ENCODE assay signal across 20 cellular contexts in genomic region chr14:22644305-22644635, GRCh38. TPM values are rescaled to one million over a fixed set of nuclear protein-coding genes. Genes with fewer than 3 reads are reported as not detected.
DNase-seq lines count a peak whose midpoint lies in the region; ATAC-seq and TF ChIP-seq lines count a peak whose summit lies in the region.
"Had no signal": no experiment of that assay in that cellular context is flagged by ENCODE, and none has a peak within 500 bp of the region (broad histone marks: within the 10 kb centered on the region; RNA-seq: fewer than 3 reads in every experiment).

OR6J1 (minus strand) TSS chr14:22644352; CDS start chr14:22634811, 9,541 bp downstream.

- peaks cover 11% of the 10 kb centered on the region for H3K27me3 Mint-ChIP-seq in T-helper 17 cell

- peak within 1 kb of the TSS; percentile 41 for H3K4me3 Mint-ChIP-seq in T-helper 17 cell
- H3K4me3 Mint-ChIP-seq: CD8-positive, alpha-beta T cell had no signal

- WGBS in IMR-90 (ENCODE audit: extremely low coverage in 2 of 2, insufficient read length in 1 of 2), 2 experiments, result no CpG with 5 or more reads among the region's 1 CpG
- 74 to 86% (median 78%) methylated on average over 1 of the region's 1 CpG for WGBS in psoas muscle, 3 donors

- no peaks in the 10 kb centered on the region for H4K20me1 ChIP-seq in IMR-90 (ENCODE audit: insufficient read depth, low read length)

- H3K23ac ChIP-seq in IMR-90 (ENCODE audit: low read depth, low read length), result no peak within 1 kb of the TSS

- H3K36me3 ChIP-seq in IMR-90 (ENCODE audit: control insufficient read depth, insufficient read depth, low read length) (no peaks in the 10 kb centered on the region), psoas muscle (ENCODE audit: insufficient read depth in 1 of 2, low read depth in 1 of 2) (no peaks in the 10 kb centered on the region)
- H3K36me3 ChIP-seq: Peyer's patch had no signal

- H4K91ac ChIP-seq in IMR-90 (ENCODE audit: insufficient read depth, low read depth, low read length), result no peak within 1 kb of the TSS

- H3K4ac ChIP-seq in IMR-90 (ENCODE audit: low read depth, low read length), result no peak within 1 kb of the TSS

- no TSS peak for BruUV-seq in IMR-90 (replicated peaks; lab: Mats Ljungman, UMichigan)

- TF ChIP-seq CTCF in 22Rv1 (IDR thresholded peaks at IDR 0.05) (peak; percentile 22; the same call in 1 of the 2 replicates), IMR-90 (conservative IDR thresholded peaks at IDR 0.05; ENCODE audit: low read depth, low read length) (no peak), psoas muscle (IDR thresholded peaks at IDR 0.05) (no peak)

- H2AFZ ChIP-seq in IMR-90 (replicated peaks; ENCODE audit: low read length, poor library complexity), result peak within 1 kb of the TSS; percentile 1

- dilution Hi-C loops in IMR-90 (cut with HindIII; ENCODE audit: low sequenced_read_pairs, unreplicated experiment), result no loop called here

- no peak within 1 kb of the TSS; the same call in 1 of the 2 replicates for H2BK120ac ChIP-seq in IMR-90 (ENCODE audit: low read depth, low read length)

- no peak for DNase-seq in IMR-90
- DNase-seq in T-helper 17 cell, result no peak
- no peak for DNase-seq in left lobe of liver (ENCODE audit: low spot score)
- DNase-seq in HuH-7.5 (ENCODE audit: low spot score), result no peak
- no peak for DNase-seq in psoas muscle
- no peak for DNase-seq in NCI-H1436 treated with DMSO at 0.1 percent for 48 hours (lab: John Stamatoyannopoulos, UW)
- DNase-seq in NCI-H2171 treated with DMSO at 0.1 percent for 48 hours (lab: John Stamatoyannopoulos, UW), result no peak
- DNase-seq: EL, MV-4-11, NCI-H187, NCI-H2227 treated with DMSO at 0.1 percent for 48 hours, NCI-H510A treated with DMSO at 0.1 percent for 48 hours, NCI-H774, Right ventricle myocardium superior had no signal

- TF ChIP-seq POLR2A in IMR-90 (IDR thresholded peaks at IDR 0.05; ENCODE audit: low read depth, low read length), result no peak

- peaks cover 3% of the 10 kb centered on the region for H3K4me1 Mint-ChIP-seq in T-helper 17 cell

- in situ Hi-C loops in IMR-90 (cut with MboI; ENCODE audit: low sequenced_read_pairs), result no loop called here

- no peak within 1 kb of the TSS for H2BK5ac ChIP-seq in IMR-90 (ENCODE audit: low read depth, low read length, poor library complexity, severe bottlenecking)

- H3K4me3 ChIP-seq in IMR-90 (ENCODE audit: insufficient read depth, low read depth, low read length) (no peak within 1 kb of the TSS), psoas muscle (no peak within 1 kb of the TSS)
- H3K4me3 ChIP-seq: K562, Peyer's patch had no signal

- no peak for TF ChIP-seq RAD21 in IMR-90 (IDR thresholded peaks at IDR 0.05; ENCODE audit: low read length)

- H3K9me3 ChIP-seq in IMR-90 (ENCODE audit: control insufficient read depth, insufficient read depth, low read length) (no peaks in the 10 kb centered on the region), T-helper 17 cell (ENCODE audit: control insufficient read depth, low read length, poor library complexity, severe bottlenecking) (no peaks in the 10 kb centered on the region), psoas muscle (no peaks in the 10 kb centered on the region)
- H3K9me3 ChIP-seq: Peyer's patch had no signal

- no peak within 1 kb of the TSS for H2AK9ac ChIP-seq in IMR-90 (replicated peaks; ENCODE audit: low read depth, low read length, poor library complexity)

- no peak within 1 kb of the TSS for H4K5ac ChIP-seq in IMR-90 (ENCODE audit: low read depth, low read length)

- H4K8ac ChIP-seq in IMR-90 (ENCODE audit: low read depth in 2 of 2, low read length in 2 of 2), result no peak within 1 kb of the TSS

- no peaks in the 10 kb centered on the region for H3K79me1 ChIP-seq in IMR-90 (ENCODE audit: low read depth in 1 of 2, low read length in 2 of 2)

- CTCF ChIA-PET in IMR-90 (lab: Yijun Ruan, JAX), result no interaction called here

- H3K27me3 ChIP-seq in IMR-90 (ENCODE audit: control insufficient read depth, insufficient read depth, low read length), result peaks cover 7% of the 10 kb centered on the region
- H3K27me3 ChIP-seq in psoas muscle (ENCODE audit: insufficient read depth in 3 of 3, low read length in 2 of 3), result no peaks in the 10 kb centered on the region
- H3K27me3 ChIP-seq: Peyer's patch had no signal

- H2BK20ac ChIP-seq in IMR-90 (ENCODE audit: low read depth, low read length), result no peak within 1 kb of the TSS

- H3K14ac ChIP-seq in IMR-90 (replicated peaks; ENCODE audit: low read depth, low read length), result no peak within 1 kb of the TSS

- intact Hi-C loops in IMR-90 (cut with micrococcal nuclease) (no loop called here), psoas muscle (cut with DNase I) (no loop called here)

- H3K4me2 ChIP-seq in IMR-90 (ENCODE audit: low read depth, low read length), result no peak within 1 kb of the TSS

- H2BK15ac ChIP-seq in IMR-90 (ENCODE audit: low read depth, low read length), result no peak within 1 kb of the TSS; the same call in 2 of the 3 replicates

- H3K4me1 ChIP-seq in IMR-90 (ENCODE audit: control insufficient read depth, insufficient read depth, low read length) (peaks cover 2% of the 10 kb centered on the region; the same call in 1 of the 2 replicates), psoas muscle (no peaks in the 10 kb centered on the region)
- H3K4me1 ChIP-seq: Peyer's patch had no signal

- POLR2A ChIA-PET in IMR-90 (lab: Charles Lee; ENCODE audit: unreplicated experiment), result no interaction called here

- peaks cover 2% of the 10 kb centered on the region for H3K36me3 Mint-ChIP-seq in T-helper 17 cell (ENCODE audit: low read depth)
- H3K36me3 Mint-ChIP-seq: CD8-positive, alpha-beta T cell had no signal

- no peak within 1 kb of the TSS for H3K9ac ChIP-seq in IMR-90 (ENCODE audit: low read depth, low read length)

- ATAC-seq in IMR-90 (ENCODE audit: low read depth), result no peak
- no peak for ATAC-seq in T-helper 17 cell
- peak; percentile 38 for ATAC-seq in left lobe of liver
- no peak for ATAC-seq in psoas muscle
- ATAC-seq: CD8-positive, alpha-beta T cell had no signal

- H3K27ac Mint-ChIP-seq in T-helper 17 cell, result no peak within 1 kb of the TSS
- H3K27ac Mint-ChIP-seq: CD8-positive, alpha-beta T cell had no signal

- no peak within 1 kb of the TSS for H3K27ac ChIP-seq in 22Rv1
- H3K27ac ChIP-seq in IMR-90 (ENCODE audit: insufficient read depth, low read length), result no peak within 1 kb of the TSS
- H3K27ac ChIP-seq in psoas muscle, result no peak within 1 kb of the TSS
- H3K27ac ChIP-seq: Peyer's patch had no signal

- H3K56ac ChIP-seq in IMR-90 (ENCODE audit: extremely low read depth, insufficient read depth, low read length), result no peak within 1 kb of the TSS

- H3K18ac ChIP-seq in IMR-90 (ENCODE audit: low read depth, low read length), result no peak within 1 kb of the TSS

- no peaks in the 10 kb centered on the region for H3K9me1 ChIP-seq in IMR-90 (ENCODE audit: insufficient read depth, low read length)

- no peak within 1 kb of the TSS for H2AK5ac ChIP-seq in IMR-90 (ENCODE audit: low read depth, low read length)

TF ChIP-seq in IMR-90, 13 proteins besides CTCF, POLR2A, EP300 and RAD21:
- TF ChIP-seq CHD1 (IDR thresholded peaks at IDR 0.05; ENCODE audit: low read depth, low read length) (no peak), ELK1 (IDR thresholded peaks at IDR 0.05; ENCODE audit: borderline replicate concordance, low read depth, low read length) (no peak), RCOR1 (IDR thresholded peaks at IDR 0.05; ENCODE audit: insufficient replicate concordance, low read length) (no peak), USF2 (IDR thresholded peaks at IDR 0.05; ENCODE audit: low read depth, low read length) (no peak), MAZ (IDR thresholded peaks at IDR 0.05; ENCODE audit: borderline replicate concordance, low read depth, low read length) (no peak), RFX5 (IDR thresholded peaks at IDR 0.05; ENCODE audit: low read depth, low read length) (no peak), FOS (IDR thresholded peaks at IDR 0.05; ENCODE audit: low read depth, low read length) (no peak), NFE2L2 (IDR thresholded peaks at IDR 0.05; ENCODE audit: low read depth, low read length) (no peak), CEBPB (IDR thresholded peaks at IDR 0.05; ENCODE audit: low read depth, low read length) (no peak)
TF ChIP-seq in IMR-90: peak in this region for 0.

RNA-seq across cellular contexts. Expression of gene OR6J1, which starts in this region (rescaled TPM):
- total RNA-seq in IMR-90 (2012; rRNA removed), result not detected in 2 replicates
- not detected in 2 replicates for polyA plus RNA-seq in IMR-90 (2012; rRNA removed)
- not detected in 2 replicates for polyA plus RNA-seq in IMR-90 (2012; cell fraction: cytosol; rRNA removed)
- not detected in 2 replicates for polyA plus RNA-seq in IMR-90 (2012; cell fraction: nucleus; rRNA removed; ENCODE audit: low replicate concordance)
- total RNA-seq in T-helper 17 cell, result not detected
- total RNA-seq in left lobe of liver, result not detected
- not detected for total RNA-seq in psoas muscle
- not detected for polyA plus RNA-seq in psoas muscle
- total RNA-seq: CD8-positive, alpha-beta T cell; H7; K562; Right ventricle myocardium superior had no signal
- polyA plus RNA-seq: BJ, K562 had no signal

Comparison
In these comparisons a context has a peak if more than half of its experiments do, and no peak if none do; other contexts are left out.
1. Peak in ATAC-seq in left lobe of liver; RNA of the gene not detected or under 1 TPM.